ENCODE assay signal across 9 cellular contexts in the genomic region with DNA sequence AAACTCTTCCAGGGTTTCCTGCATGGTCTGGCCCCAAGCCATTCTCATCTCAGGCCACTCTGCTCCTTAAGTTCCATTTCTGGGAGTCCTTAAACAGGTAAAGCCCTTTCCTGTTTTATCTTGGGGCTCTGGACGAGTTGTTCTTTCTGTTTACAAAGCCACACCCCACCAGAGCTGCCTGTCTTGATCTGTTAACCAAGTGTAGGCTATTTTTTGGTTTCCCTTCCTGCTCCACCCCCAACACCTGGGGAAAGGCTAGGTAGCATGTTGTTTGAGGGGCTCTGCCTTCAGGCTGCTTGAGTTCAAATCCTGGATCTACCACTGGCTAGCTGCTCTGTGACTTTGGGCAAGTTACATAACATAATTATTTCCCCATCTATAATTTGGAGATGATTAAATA. TPM values are rescaled to one million over a fixed set of nuclear protein-coding genes. Genes with fewer than 3 reads are reported as not detected.
DNase-seq lines count a peak whose midpoint lies in the region; ATAC-seq and TF ChIP-seq lines count a peak whose summit lies in the region.
"Had no signal": no experiment of that assay in that cellular context is flagged by ENCODE, and none has a peak within 500 bp of the region (broad histone marks: within the 10 kb centered on the region; RNA-seq: fewer than 3 reads in every experiment).

No MANE protein-coding gene starts in this region.

- WGBS in tibial nerve, 2 donors: 63 to 81% methylated on average over 1 of the region's 1 CpG

- no peak for ATAC-seq in activated T-cell treated with anti-CD3 and anti-CD28 coated beads, Interleukin-2, amount 50 U/mL, for 72 hours (replicated peaks in 1 of 2)
- no peak for ATAC-seq in left lung
- ATAC-seq in GM18498 (IDR thresholded peaks at IDR 0.05; ENCODE audit: unreplicated experiment): no peak

- H3K36me3 Mint-ChIP-seq in activated T-cell treated with anti-CD3 and anti-CD28 coated beads, Interleukin-2, amount 50 U/mL, for 72 hours (ENCODE audit: insufficient read depth in 2 of 2): peaks cover 7 to 23% of the 10 kb centered on the region in 2 donors

- H3K27me3 ChIP-seq in OCI-LY1 (ENCODE audit: insufficient read depth, low read length) (no peaks in the 10 kb centered on the region), tibial nerve (no peaks in the 10 kb centered on the region), left lung (no peaks in the 10 kb centered on the region)
- H3K27me3 ChIP-seq in effector memory CD4-positive, alpha-beta T cell (replicated peaks; ENCODE audit: control insufficient read depth, insufficient read depth, low read length, poor library complexity, severe bottlenecking): no peaks in the 10 kb centered on the region

- peak overlapping the region; percentile 87 for H3K4me2 ChIP-seq in OCI-LY1 (ENCODE audit: low read length)

- H3K4me1 ChIP-seq in OCI-LY1 (ENCODE audit: insufficient read depth, low read length, severe bottlenecking) (peaks cover 39% of the 10 kb centered on the region), tibial nerve (peaks cover 0 to 25% (median 16%) of the 10 kb centered on the region in 4 donors), left lung (peaks cover 7 to 36% of the 10 kb centered on the region in 2 donors)
- H3K4me1 ChIP-seq in effector memory CD4-positive, alpha-beta T cell (ENCODE audit: control insufficient read depth, insufficient read depth, low read length, poor library complexity, severe bottlenecking): peaks cover 13% of the 10 kb centered on the region

- H2AFZ ChIP-seq in OCI-LY1 (ENCODE audit: low read length): peak overlapping the region; percentile 97; the same call in 1 of the 2 replicates

- H3K27ac Mint-ChIP-seq in activated T-cell treated with anti-CD3 and anti-CD28 coated beads, Interleukin-2, amount 50 U/mL, for 72 hours: no peak overlapping the region

- H4K20me1 ChIP-seq in OCI-LY1 (ENCODE audit: insufficient read depth, low read length): no peaks in the 10 kb centered on the region

- H3K4me3 ChIP-seq in OCI-LY1 (ENCODE audit: low read depth, low read length, poor library complexity, severe bottlenecking) (peak overlapping the region; percentile 91), tibial nerve (no peak overlapping the region), left lung (no peak overlapping the region)
- H3K4me3 ChIP-seq in effector memory CD4-positive, alpha-beta T cell (ENCODE audit: insufficient read depth, low read depth, low read length, poor library complexity, severe bottlenecking): no peak overlapping the region

- peak overlapping the region; percentile 78 to 81 for H3K4me3 Mint-ChIP-seq in activated T-cell treated with anti-CD3 and anti-CD28 coated beads, Interleukin-2, amount 50 U/mL, for 72 hours

- intact Hi-C loops in left lung (cut with DNase I): no loop called here

- H3K9me2 ChIP-seq in OCI-LY1 (ENCODE audit: low read depth, low read length): no peaks in the 10 kb centered on the region

- no peak for TF ChIP-seq CTCF in OCI-LY1 (IDR thresholded peaks at IDR 0.05; ENCODE audit: low read length)
- TF ChIP-seq CTCF in tibial nerve (IDR thresholded peaks at IDR 0.05): no peak
- no peak for TF ChIP-seq CTCF in left lung (IDR thresholded peaks at IDR 0.05)

- peaks cover 8% of the 10 kb centered on the region; the same call in 1 of the 2 replicates for H3K79me2 ChIP-seq in OCI-LY1 (ENCODE audit: insufficient read depth, low read length)

- H3K9ac ChIP-seq in OCI-LY1 (ENCODE audit: low read length): no peak overlapping the region; the same call in 1 of the 2 replicates

- H3K36me3 ChIP-seq in OCI-LY1 (ENCODE audit: insufficient read depth, low read length) (peaks cover 38% of the 10 kb centered on the region), tibial nerve (peaks cover 0 to 16% (median 3%) of the 10 kb centered on the region in 3 donors), left lung (peaks cover 0 to 24% of the 10 kb centered on the region in 2 donors)
- peaks cover 13% of the 10 kb centered on the region for H3K36me3 ChIP-seq in effector memory CD4-positive, alpha-beta T cell (ENCODE audit: control insufficient read depth, insufficient read depth, low read length)

- H3K27ac ChIP-seq in OCI-LY1 (ENCODE audit: low read depth, low read length, poor library complexity, severe bottlenecking) (no peak overlapping the region), tibial nerve (peak overlapping the region in 3 of 4 donors; percentile 57 to 98 (median 96)), left lung (peak overlapping the region in 1 of 2 donors; percentile 93)
- peak overlapping the region; percentile 89 for H3K27ac ChIP-seq in effector memory CD4-positive, alpha-beta T cell (ENCODE audit: insufficient read depth, low read length, poor library complexity, severe bottlenecking)

- peaks cover 50% of the 10 kb centered on the region for H3K4me1 Mint-ChIP-seq in activated T-cell treated with anti-CD3 and anti-CD28 coated beads, Interleukin-2, amount 50 U/mL, for 72 hours (ENCODE audit: low read depth)

- H3K9me3 Mint-ChIP-seq in activated T-cell treated with anti-CD3 and anti-CD28 coated beads, Interleukin-2, amount 50 U/mL, for 72 hours: no peaks in the 10 kb centered on the region

- no peaks in the 10 kb centered on the region for H3K9me3 ChIP-seq in OCI-LY1 (ENCODE audit: low read length)
- no peaks in the 10 kb centered on the region for H3K9me3 ChIP-seq in effector memory CD4-positive, alpha-beta T cell (ENCODE audit: control insufficient read depth, low read length)
- no peaks in the 10 kb centered on the region for H3K9me3 ChIP-seq in tibial nerve
- H3K9me3 ChIP-seq in left lung: no peaks in the 10 kb centered on the region

- no peak for TF ChIP-seq POLR2A in tibial nerve (IDR thresholded peaks at IDR 0.05)

- no peaks in the 10 kb centered on the region for H3K27me3 Mint-ChIP-seq in activated T-cell treated with anti-CD3 and anti-CD28 coated beads, Interleukin-2, amount 50 U/mL, for 72 hours (ENCODE audit: low read depth)

- H3F3A ChIP-seq in OCI-LY1 (ENCODE audit: insufficient read depth, low read length): no peaks in the 10 kb centered on the region

- no peak for TF ChIP-seq EP300 in tibial nerve (IDR thresholded peaks at IDR 0.05)

- no peak for DNase-seq in activated T-cell treated with anti-CD3 and anti-CD28 coated beads, Interleukin-2, amount 50 U/mL, for 72 hours
- DNase-seq in activated T-cell treated with anti-CD3 and anti-CD28 coated beads, Interleukin-2, amount 50 U/mL, for 1 hour: no peak
- DNase-seq in effector memory CD4-positive, alpha-beta T cell: no peak
- DNase-seq in tibial nerve (ENCODE audit: low spot score in 2 of 2) (no peak), left lung (no peak), Ammon's horn (ENCODE audit: low spot score) (no peak)

RNA-seq across cellular contexts. Expression of gene ERVMER34-1, which starts 40.0 kb away (rescaled TPM):
- under 1 TPM in 1 of 2 donors, not detected in 1; 0.09 TPM for total RNA-seq in activated T-cell treated with anti-CD3 and anti-CD28 coated beads, Interleukin-2, amount 50 U/mL, for 72 hours
- total RNA-seq in tibial nerve (under 1 TPM in 3 of 4 donors, not detected in 1; 0.63 to 0.90 (median 0.78) TPM), left lung (1 to 10 TPM; 2.0 to 3.0 TPM)
- total RNA-seq: T-helper 1 cell treated with Interleukin-12 subunit alpha and Interleukin-12 subunit beta and Interleukin-4 antibody, amounts not matched to agents 30 ng/mL and 1 ng/mL, for 36 hours had no signal

RNA-seq across cellular contexts. Expression of gene USP46, which starts 52.2 kb away (rescaled TPM):
- 1 to 10 TPM; 4.9 to 8.5 TPM for total RNA-seq in activated T-cell treated with anti-CD3 and anti-CD28 coated beads, Interleukin-2, amount 50 U/mL, for 72 hours
- total RNA-seq in tibial nerve (10 to 100 TPM; 28.2 to 55.5 (median 37.9) TPM), left lung (10 to 100 TPM; 18.2 to 22.1 TPM)
